ENCODE assay signal across 12 cellular contexts in the genomic region with DNA sequence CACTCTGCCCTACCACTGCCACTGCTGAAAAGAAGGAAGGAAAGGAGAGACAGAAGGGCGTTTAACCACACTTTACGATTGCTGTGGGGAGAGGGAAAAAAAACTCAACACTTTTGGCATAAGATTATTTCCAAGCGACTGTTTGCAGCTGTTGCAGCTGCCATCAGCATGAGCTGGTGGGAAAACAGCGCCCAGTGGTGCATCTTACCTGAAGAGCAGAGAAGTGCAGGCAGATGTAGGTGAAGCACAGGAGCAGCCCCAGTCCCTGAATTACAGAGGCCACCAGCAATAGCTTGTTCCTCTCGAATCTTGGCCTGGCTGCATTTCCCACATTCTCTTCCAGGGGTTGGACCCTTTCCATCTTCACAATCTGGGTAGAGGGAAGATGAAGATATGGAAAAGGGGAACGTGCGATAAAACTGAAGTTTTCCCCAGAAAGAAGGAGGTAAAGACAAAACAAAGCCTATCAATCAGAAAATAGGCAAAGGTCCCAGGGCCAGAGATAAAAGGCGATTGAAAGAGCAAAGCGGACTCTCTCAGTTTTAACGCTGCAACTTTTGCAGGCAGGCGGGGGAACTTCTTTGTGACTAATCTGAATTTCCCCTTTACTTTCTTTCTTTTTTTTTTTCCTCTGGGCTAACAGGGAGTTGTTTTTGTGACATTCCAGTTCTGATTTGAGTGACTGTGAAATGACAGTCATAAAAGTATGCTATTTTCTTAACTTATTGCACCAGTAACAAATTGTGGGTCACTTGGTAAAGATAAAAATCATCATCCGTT. TPM values are rescaled to one million over a fixed set of nuclear protein-coding genes. Genes with fewer than 3 reads are reported as not detected.
DNase-seq lines count a peak whose midpoint lies in the region; ATAC-seq, FAIRE-seq and TF ChIP-seq lines count a peak whose summit lies in the region.
"Had no signal": no experiment of that assay in that cellular context is flagged by ENCODE, and none has a peak within 500 bp of the region (broad histone marks: within the 10 kb centered on the region; RNA-seq: fewer than 3 reads in every experiment).

A gene with protein sequence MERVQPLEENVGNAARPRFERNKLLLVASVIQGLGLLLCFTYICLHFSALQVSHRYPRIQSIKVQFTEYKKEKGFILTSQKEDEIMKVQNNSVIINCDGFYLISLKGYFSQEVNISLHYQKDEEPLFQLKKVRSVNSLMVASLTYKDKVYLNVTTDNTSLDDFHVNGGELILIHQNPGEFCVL (minus strand): TSS at position 516 of the 780 bp plus-strand sequence. CDS start 155 bp downstream, at position 361.

- H3K9me3 ChIP-seq in keratinocyte (ENCODE audit: control insufficient read depth, low read depth, low read length) (no peaks in the 10 kb centered on the region), subcutaneous abdominal adipose tissue (ENCODE audit: control insufficient read depth in 5 of 5, low read length in 5 of 5) (no peaks in the 10 kb centered on the region)
- H3K9me3 ChIP-seq: A549, body of pancreas, prostate gland had no signal

- no peak for DNase-seq in activated CD4-positive, CD25-positive, alpha-beta regulatory T cell treated with anti-CD3 and anti-CD28 coated beads, Interleukin-2, amount 50 U/mL, for 72 hours
- DNase-seq in activated CD8-positive, alpha-beta T cell treated with anti-CD3 and anti-CD28 coated beads, Interleukin-2, amount 10 ng/mL, durations not matched to agents 7 days and 5 days, result peak; percentile 32
- DNase-seq in keratinocyte (ENCODE audit: low read depth, low spot score) (no peak), ecto neural progenitor cell (ENCODE audit: low spot score) (no peak)

- peak within 1 kb of the TSS; percentile 85 for H3K27ac Mint-ChIP-seq in activated CD8-positive, alpha-beta T cell treated with anti-CD3 and anti-CD28 coated beads, Interleukin-2, amount 10 ng/mL, durations not matched to agents 7 days and 5 days

- H4K20me1 ChIP-seq in keratinocyte (ENCODE audit: control insufficient read depth, extremely low read depth, insufficient read depth, low read length), result no peaks in the 10 kb centered on the region

- H2AFZ ChIP-seq in keratinocyte (ENCODE audit: control insufficient read depth, low read length), result peak within 1 kb of the TSS; percentile 65

- H3K4me3 ChIP-seq in keratinocyte (ENCODE audit: control insufficient read depth in 2 of 3, extremely low read depth in 1 of 3, insufficient read depth in 2 of 3, low read depth in 1 of 3, low read length in 3 of 3) (no peak within 1 kb of the TSS), subcutaneous abdominal adipose tissue (ENCODE audit: low read depth in 1 of 5, low read length in 5 of 5) (peak within 1 kb of the TSS; percentile 11 to 58 (median 39))
- H3K4me3 ChIP-seq: A549, body of pancreas, prostate gland had no signal

- no peak for TF ChIP-seq CTCF in keratinocyte (optimal IDR thresholded peaks at IDR 0.05 in 1 of 3, IDR thresholded peaks at IDR 0.05 in 1 of 3, conservative IDR thresholded peaks at IDR 0.05 in 1 of 3; ENCODE audit: extremely low read depth in 1 of 3, insufficient read depth in 2 of 3, low read length in 3 of 3)

- POLR2A ChIA-PET in activated CD8-positive, alpha-beta T cell treated with anti-CD3 and anti-CD28 coated beads, Interleukin-2, amount 10 ng/mL, durations not matched to agents 7 days and 5 days (lab: Charles Lee), result interaction anchor here (1.0 to 1.4 kb wide), 2 partner anchors 175 to 381 kb away, joined by 3 read pairs; no protein-coding TSS in a partner anchor

- peak; percentile 24 to 30 for ATAC-seq in activated CD4-positive, CD25-positive, alpha-beta regulatory T cell treated with anti-CD3 and anti-CD28 coated beads, Interleukin-2, amount 50 U/mL, for 24 hours
- no peak for ATAC-seq in activated CD8-positive, alpha-beta T cell treated with anti-CD3 and anti-CD28 coated beads, Interleukin-2, amount 10 ng/mL, durations not matched to agents 7 days and 5 days
- no peak for ATAC-seq in HG03175 (IDR thresholded peaks at IDR 0.05; ENCODE audit: unreplicated experiment)
- no peak for ATAC-seq in HG02588 (IDR thresholded peaks at IDR 0.05; ENCODE audit: unreplicated experiment)
- ATAC-seq: A549, body of pancreas had no signal

- CTCF ChIA-PET in activated CD8-positive, alpha-beta T cell treated with anti-CD3 and anti-CD28 coated beads, Interleukin-2, amount 10 ng/mL, durations not matched to agents 7 days and 5 days (lab: Charles Lee), result interaction anchor here (0.8 to 13.6 kb wide), 8 partner anchors 9 to 464 kb away, joined by 3 to 285 read pairs (median 4); no protein-coding TSS in a partner anchor

- H3K4me1 ChIP-seq in keratinocyte (ENCODE audit: control insufficient read depth, extremely low read depth, insufficient read depth, low read length) (peaks cover 26% of the 10 kb centered on the region), subcutaneous abdominal adipose tissue (ENCODE audit: control insufficient read depth in 5 of 5, insufficient read depth in 5 of 5, low read length in 5 of 5) (peaks cover 0 to 18% (median 11%) of the 10 kb centered on the region in 5 donors)
- H3K4me1 ChIP-seq: prostate gland had no signal

- peaks cover 3% of the 10 kb centered on the region for H3K36me3 Mint-ChIP-seq in activated CD8-positive, alpha-beta T cell treated with anti-CD3 and anti-CD28 coated beads, Interleukin-2, amount 10 ng/mL, durations not matched to agents 7 days and 5 days (ENCODE audit: low read depth)

- no peaks in the 10 kb centered on the region for H3K27me3 ChIP-seq in keratinocyte (ENCODE audit: control insufficient read depth, extremely low read depth, insufficient read depth, low read length)
- no peaks in the 10 kb centered on the region for H3K27me3 ChIP-seq in subcutaneous abdominal adipose tissue (ENCODE audit: control insufficient read depth in 5 of 5, insufficient read depth in 4 of 5, low read length in 5 of 5)
- H3K27me3 ChIP-seq: body of pancreas had no signal

- FAIRE-seq in keratinocyte (lab: Jason Lieb, UNC), result peak; percentile 13
- FAIRE-seq: A549, H1 had no signal

- H3K79me2 ChIP-seq in keratinocyte (ENCODE audit: control insufficient read depth, insufficient read depth, low read length), result no peaks in the 10 kb centered on the region

- H3K9me3 Mint-ChIP-seq in activated CD8-positive, alpha-beta T cell treated with anti-CD3 and anti-CD28 coated beads, Interleukin-2, amount 10 ng/mL, durations not matched to agents 7 days and 5 days (ENCODE audit: insufficient read depth), result no peaks in the 10 kb centered on the region

- H3K27ac ChIP-seq in keratinocyte (ENCODE audit: control insufficient read depth, insufficient read depth, low read length) (no peak within 1 kb of the TSS), subcutaneous abdominal adipose tissue (ENCODE audit: low read depth, low read length) (peak within 1 kb of the TSS; percentile 14)
- H3K27ac ChIP-seq: A549, body of pancreas, prostate gland had no signal

- H3K4me2 ChIP-seq in keratinocyte (ENCODE audit: control insufficient read depth, extremely low read depth, insufficient read depth, low read depth, low read length), result peak within 1 kb of the TSS; percentile 46
- H3K4me2 ChIP-seq: A549 had no signal

- no peaks in the 10 kb centered on the region for H3K36me3 ChIP-seq in keratinocyte (ENCODE audit: control insufficient read depth in 2 of 2, extremely low read depth in 1 of 2, insufficient read depth in 2 of 2, low read length in 2 of 2)
- no peaks in the 10 kb centered on the region for H3K36me3 ChIP-seq in subcutaneous abdominal adipose tissue (ENCODE audit: control insufficient read depth in 5 of 5, insufficient read depth in 5 of 5, low read length in 5 of 5)
- H3K36me3 ChIP-seq: prostate gland had no signal

- dilution Hi-C loops in keratinocyte (cut with MboI; ENCODE audit: extremely low pct_ligation_motif_present, low sequenced_read_pairs), result no loop called here

- peaks cover 9% of the 10 kb centered on the region for H3K27me3 Mint-ChIP-seq in activated CD8-positive, alpha-beta T cell treated with anti-CD3 and anti-CD28 coated beads, Interleukin-2, amount 10 ng/mL, durations not matched to agents 7 days and 5 days (ENCODE audit: low read depth)

- no peaks in the 10 kb centered on the region for H3K9me1 ChIP-seq in keratinocyte (ENCODE audit: control insufficient read depth, extremely low read depth, insufficient read depth, low read length)

- peaks cover 63% of the 10 kb centered on the region for H3K4me1 Mint-ChIP-seq in activated CD8-positive, alpha-beta T cell treated with anti-CD3 and anti-CD28 coated beads, Interleukin-2, amount 10 ng/mL, durations not matched to agents 7 days and 5 days (ENCODE audit: low read depth)

- peak within 1 kb of the TSS; percentile 78 for H3K4me3 Mint-ChIP-seq in activated CD8-positive, alpha-beta T cell treated with anti-CD3 and anti-CD28 coated beads, Interleukin-2, amount 10 ng/mL, durations not matched to agents 7 days and 5 days

- H3K9ac ChIP-seq in keratinocyte (ENCODE audit: control insufficient read depth, extremely low read depth, insufficient read depth, low read length) (no peak within 1 kb of the TSS), subcutaneous abdominal adipose tissue (ENCODE audit: low read length in 5 of 5) (peak within 1 kb of the TSS in 1 of 5 donors; percentile 48)

RNA-seq across cellular contexts. Expression of the gene that starts here (rescaled TPM):
- 1 to 10 TPM; 5.0 to 5.1 TPM for total RNA-seq in activated CD8-positive, alpha-beta T cell treated with anti-CD3 and anti-CD28 coated beads, Interleukin-2, amount 10 ng/mL, durations not matched to agents 7 days and 5 days
- polyA plus RNA-seq in keratinocyte, result 1.1 to 1.2 TPM (median 1.2 TPM) in 3 replicates
- not detected for polyA plus RNA-seq in keratinocyte (2011; ENCODE audit: low read depth)
- 1.3 and 2.3 TPM in 2 replicates for polyA plus RNA-seq in keratinocyte (2011; cell fraction: cytosol; rRNA removed)
- 0.60 and 1.00 TPM in 2 replicates for polyA plus RNA-seq in keratinocyte (2011; cell fraction: nucleus; rRNA removed)
- 0.27 and 0.55 TPM in 2 replicates for polyA plus RNA-seq in keratinocyte (2012; ENCODE audit: low replicate concordance)
- 0.43 to 0.86 TPM in 2 of 3 replicates, not detected in the other for polyA minus RNA-seq in keratinocyte
- polyA minus RNA-seq in keratinocyte (2011; cell fraction: cytosol; rRNA and poly(A)+ RNA removed), result 1.2 TPM
- polyA minus RNA-seq in keratinocyte (2011; cell fraction: nucleus; rRNA and poly(A)+ RNA removed), result 0.21 and 2.2 TPM in 2 replicates

Comparison
In these comparisons a context has a peak if more than half of its experiments do, and no peak if none do; other contexts are left out.
1. ATAC-seq: peak in activated CD4-positive, CD25-positive, alpha-beta regulatory T cell treated with anti-CD3 and anti-CD28 coated beads, Interleukin-2, amount 50 U/mL, for 24 hours (2 of 2); none in activated CD8-positive, alpha-beta T cell treated with anti-CD3 and anti-CD28 coated beads, Interleukin-2, amount 10 ng/mL, durations not matched to agents 7 days and 5 days (single experiment), HG03175 (single experiment) and HG02588 (single experiment).
2. H3K4me3 ChIP-seq: peak in subcutaneous abdominal adipose tissue (5 of 5); none in keratinocyte (0 of 3).